In the genomic region with DNA sequence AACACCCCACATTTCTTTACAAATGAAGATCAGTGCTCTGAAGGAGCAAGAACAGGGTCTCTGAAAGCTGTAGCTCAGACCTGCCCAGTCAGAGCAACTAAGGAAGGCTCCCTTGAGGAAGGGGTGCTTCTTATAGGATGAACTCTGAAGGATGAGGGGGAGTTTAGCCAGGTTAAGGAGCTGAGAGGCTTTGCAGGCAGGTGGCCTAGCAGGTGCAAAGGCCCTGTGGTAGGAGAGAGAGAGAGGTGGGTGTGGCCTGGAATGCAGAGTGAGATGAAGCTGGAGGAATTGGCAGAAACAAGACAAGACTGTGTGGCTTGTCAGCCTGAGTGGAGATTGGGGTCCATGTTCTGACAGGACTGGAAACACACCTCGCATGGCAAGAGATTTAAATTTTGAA, we compare ENCODE assay signal across 2 cellular contexts.
TF ChIP-seq lines count a peak whose summit lies in the region.

No MANE protein-coding gene starts in this region.

TF ChIP-seq in HepG2, 621 proteins besides CTCF, POLR2A, EP300 and RAD21:
- TF ChIP-seq ZMYM3 (CRISPR knock-in tag; IDR thresholded peaks at IDR 0.05) (peak; percentile 42), IRX3 (CRISPR knock-in tag; IDR thresholded peaks at IDR 0.05; ENCODE audit: borderline replicate concordance, low read depth) (no peak)

TF ChIP-seq in WTC11, 78 proteins besides CTCF, POLR2A, EP300 and RAD21:
- peak; percentile 79; the same call in 1 of the 2 replicates for TF ChIP-seq GTF2I (CRISPR knock-in tag; conservative IDR thresholded peaks at IDR 0.05)
- no peak for TF ChIP-seq FOXK1 (CRISPR knock-in tag; IDR thresholded peaks at IDR 0.05)
